8 cellular contexts compared by ENCODE assay signal in the genomic region with DNA sequence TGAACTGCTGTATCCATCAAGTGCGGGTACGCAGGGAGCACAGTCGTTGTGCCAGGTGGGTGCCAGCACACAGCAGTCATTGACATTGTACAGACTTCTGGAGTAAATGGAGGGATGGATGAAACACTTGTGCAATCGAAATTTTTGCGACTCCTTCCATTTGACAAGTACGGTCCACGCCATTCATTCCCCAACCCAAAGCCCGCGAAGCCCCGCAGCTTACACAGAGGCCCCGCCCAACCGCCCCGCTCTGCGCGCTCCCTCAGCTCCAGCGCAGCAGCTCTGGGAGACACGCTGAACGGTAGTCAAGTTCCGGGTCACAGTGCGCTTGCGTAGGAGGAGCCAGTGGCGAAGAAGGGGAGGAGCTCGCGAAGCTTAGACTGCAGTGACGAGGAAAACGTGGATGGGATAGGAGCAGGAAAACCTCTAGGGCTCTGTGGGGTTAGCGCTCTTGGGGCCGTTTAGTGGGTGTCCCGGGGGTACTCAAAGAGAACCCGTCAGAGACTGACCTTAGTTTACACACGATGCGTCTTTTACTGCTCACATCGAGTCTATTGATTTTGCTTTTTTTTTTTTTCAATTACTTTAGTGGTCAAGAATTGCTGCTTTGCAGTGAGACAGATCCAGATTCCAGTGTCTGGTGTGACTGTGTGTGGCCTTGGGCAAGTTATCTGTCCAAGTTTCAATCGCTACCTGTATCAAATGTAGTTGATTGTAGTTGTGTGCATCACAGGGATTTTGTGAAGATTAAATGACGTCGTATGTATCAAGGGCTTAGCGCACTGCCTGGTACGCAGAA. TPM values are rescaled to one million over a fixed set of nuclear protein-coding genes. Genes with fewer than 3 reads are reported as not detected.
DNase-seq lines count a peak whose midpoint lies in the region; ATAC-seq, FAIRE-seq and TF ChIP-seq lines count a peak whose summit lies in the region.

No MANE protein-coding gene starts in this region.

- peak; percentile 89 for TF ChIP-seq POLR2A in A549 (IDR thresholded peaks at IDR 0.05; ENCODE audit: low read length)

- FAIRE-seq in A549 (lab: Jason Lieb, UNC) (no peak), islet of Langerhans (lab: Jason Lieb, UNC) (peak; percentile 47)

- no peak for TF ChIP-seq CTCF in A549 (IDR thresholded peaks at IDR 0.05)

- POLR2A ChIA-PET in A549 (lab: Yijun Ruan, JAX) = interaction anchor here (0.6 to 1.4 kb wide), 13 partner anchors 11 to 1307 kb away, joined by 3 to 17 read pairs (median 3); partner anchors contain the start of genes MSANTD3, TEX10 and TGFBR1

- ATAC-seq in A549 (peak; percentile 100), GM18867 (IDR thresholded peaks at IDR 0.05; ENCODE audit: unreplicated experiment) (peak; percentile 100), HG03097 (IDR thresholded peaks at IDR 0.05; ENCODE audit: low FRiP score, unreplicated experiment) (peak; percentile 99)

- H3K4me2 ChIP-seq in A549 = peak overlapping the region; percentile 75

- 0 out of 3 replicates have a peak, but pooled peaks cover 4% of the 10 kb centered on the region for H3K4me1 ChIP-seq in A549

- TF ChIP-seq EP300 in A549 (IDR thresholded peaks at IDR 0.05) = no peak

- peak overlapping the region; percentile 74 to 86 for H3K27ac ChIP-seq in A549

- H3K9me3 ChIP-seq in A549 = 0 out of 3 replicates have a peak, but pooled peaks cover 5% of the 10 kb centered on the region

- CTCF ChIA-PET in A549 (lab: Yijun Ruan, JAX) = no interaction called here

- H3K4me3 ChIP-seq in A549 = peak overlapping the region; percentile 50

- WGBS in A549 (ENCODE audit: missing lambda C conversion rate) = 13% methylated on average over 35 of the region's 38 CpGs

- TF ChIP-seq RAD21 in A549 (conservative IDR thresholded peaks at IDR 0.05 in 1 of 2, IDR thresholded peaks at IDR 0.05 in 1 of 2) = no peak

- peak; percentile 93 to 99 for DNase-seq in A549 (ENCODE audit: low read depth in 1 of 2, low spot score in 1 of 2)
- peak; percentile 78 for DNase-seq in NCI-H2196 (lab: John Stamatoyannopoulos, UW; ENCODE audit: unreplicated experiment)
- DNase-seq in activated CD4-positive, CD25-positive, alpha-beta regulatory T cell (lab: John Stamatoyannopoulos, UW) = peak; percentile 52 to 72 (median 63)
- peak; percentile 91 for DNase-seq in cerebellar cortex (ENCODE audit: low spot score)
- peak; percentile 82 to 87 for DNase-seq in stimulated activated CD4-positive, alpha-beta T cell treated with anti-CD3 and anti-CD28 coated beads, Interleukin-12 subunit alpha, Interleukin-12 subunit beta, amount 100 ng/mL, for 24 hours (ENCODE audit: low read depth in 2 of 2)

TF ChIP-seq in A549, 52 proteins besides CTCF, POLR2A, EP300 and RAD21:
- TF ChIP-seq, protein P1, sequence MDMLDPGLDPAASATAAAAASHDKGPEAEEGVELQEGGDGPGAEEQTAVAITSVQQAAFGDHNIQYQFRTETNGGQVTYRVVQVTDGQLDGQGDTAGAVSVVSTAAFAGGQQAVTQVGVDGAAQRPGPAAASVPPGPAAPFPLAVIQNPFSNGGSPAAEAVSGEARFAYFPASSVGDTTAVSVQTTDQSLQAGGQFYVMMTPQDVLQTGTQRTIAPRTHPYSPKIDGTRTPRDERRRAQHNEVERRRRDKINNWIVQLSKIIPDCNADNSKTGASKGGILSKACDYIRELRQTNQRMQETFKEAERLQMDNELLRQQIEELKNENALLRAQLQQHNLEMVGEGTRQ (IDR thresholded peaks at IDR 0.05) = no peak
- TF ChIP-seq MYC (IDR thresholded peaks at IDR 0.05; ENCODE audit: borderline replicate concordance, low read length) = 0 out of 2 replicates have a peak, but pooled peaks have one; percentile 33
- 0 out of 2 replicates have a peak, but pooled peaks have one; percentile 15 for TF ChIP-seq HOXB13 (CRISPR knock-in tag; IDR thresholded peaks at IDR 0.05; ENCODE audit: low read depth)
- peak; percentile 57; the same call in 1 of the 2 replicates for TF ChIP-seq E2F6 (IDR thresholded peaks at IDR 0.05; ENCODE audit: borderline replicate concordance, low read depth)
- no peak for TF ChIP-seq CBX2 (IDR thresholded peaks at IDR 0.05; ENCODE audit: borderline replicate concordance, low read depth)
- TF ChIP-seq SREBF2 (IDR thresholded peaks at IDR 0.05) = no peak
- TF ChIP-seq JUN (IDR thresholded peaks at IDR 0.05) = peak; percentile 45 to 74; a peak in 4 of 5 replicates
- TF ChIP-seq PHF8 (IDR thresholded peaks at IDR 0.05; ENCODE audit: borderline replicate concordance, low read depth) = 0 out of 2 replicates have a peak, but pooled peaks have one; percentile 20
- no peak for TF ChIP-seq FOXS1 (CRISPR knock-in tag; IDR thresholded peaks at IDR 0.05)
- peak; percentile 81; the same call in 2 of the 3 replicates for TF ChIP-seq BCL3 (IDR thresholded peaks at IDR 0.05)
- TF ChIP-seq MAX (IDR thresholded peaks at IDR 0.05) = peak; percentile 83

RNA-seq across cellular contexts. Expression of gene MSANTD3, which starts 15.3 kb away (rescaled TPM):
- polyA plus RNA-seq in A549 (2011; rRNA removed) (48.3 and 66.7 TPM in 2 replicates), A549 (2017; fragmentation: RNase III; extraction: RNeasy Plus Mini Kit Qiagen cat#74134 plus additional on column Dnase treatment) (43.5 to 50.1 TPM (median 43.8 TPM) in 3 replicates)
- polyA plus RNA-seq in A549 (2012; cell fraction: cytosol; rRNA removed) = 46.7 and 47.7 TPM in 2 replicates
- polyA plus RNA-seq in A549 (2012; cell fraction: nucleus; rRNA removed) = 20.2 and 27.2 TPM in 2 replicates
- 28.4 and 32.2 TPM in 2 replicates for polyA minus RNA-seq in A549 (2011; rRNA and poly(A)+ RNA removed)

RNA-seq across cellular contexts. Expression of gene TEX10, which starts 58.9 kb away (rescaled TPM):
- polyA plus RNA-seq in A549 (2011; rRNA removed) (31.2 and 37.0 TPM in 2 replicates), A549 (2017; fragmentation: RNase III; extraction: RNeasy Plus Mini Kit Qiagen cat#74134 plus additional on column Dnase treatment) (22.1 to 25.1 TPM (median 24.1 TPM) in 3 replicates)
- polyA plus RNA-seq in A549 (2012; cell fraction: cytosol; rRNA removed) = 10.5 and 11.3 TPM in 2 replicates
- polyA plus RNA-seq in A549 (2012; cell fraction: nucleus; rRNA removed) = 11.7 and 17.2 TPM in 2 replicates
- polyA minus RNA-seq in A549 (2011; rRNA and poly(A)+ RNA removed) = 19.6 and 20.0 TPM in 2 replicates

Comparison
In these comparisons a context has a peak if more than half of its experiments do, and no peak if none do; other contexts are left out.
1. Peak in every context shown above with its lines: DNase-seq, ATAC-seq, H3K4me3 ChIP-seq and H3K27ac ChIP-seq.